2 cellular contexts compared by ENCODE assay signal in genomic region chr17:79792371-79792871, GRCh38.
TF ChIP-seq lines count a peak whose summit lies in the region.

No MANE protein-coding gene starts in this region.

TF ChIP-seq in HEK293, 187 proteins besides CTCF, POLR2A, EP300 and RAD21:
- TF ChIP-seq ZBTB6 (tag by site-specific recombination; IDR thresholded peaks at IDR 0.05) (no peak), MZF1 (tag by site-specific recombination; IDR thresholded peaks at IDR 0.05; ENCODE audit: borderline replicate concordance) (peak; percentile 72; the same call in 1 of the 2 replicates), SP2 (tag by site-specific recombination; IDR thresholded peaks at IDR 0.05) (peak; percentile 30; the same call in 1 of the 2 replicates)

TF ChIP-seq in H1, 55 proteins besides CTCF, POLR2A, EP300 and RAD21:
- no peak for TF ChIP-seq TBP (IDR thresholded peaks at IDR 0.05; ENCODE audit: low read depth, low read length)
- TF ChIP-seq SP1 (IDR thresholded peaks at IDR 0.05; ENCODE audit: low read depth, low read length) = 0 out of 2 replicates have a peak, but pooled peaks have one; percentile 21
TF ChIP-seq in H1: peak in this region for 1.
